ENCODE assay signal across 7 cellular contexts in genomic region chr16:66466636-66467035, GRCh38. TPM values are rescaled to one million over a fixed set of nuclear protein-coding genes. Genes with fewer than 3 reads are reported as not detected.
"Had no signal": no experiment of that assay in that cellular context is flagged by ENCODE, and none has a peak within 500 bp of the region (broad histone marks: within the 10 kb centered on the region; RNA-seq: fewer than 3 reads in every experiment).

No MANE protein-coding gene starts in this region.

RNA-seq across cellular contexts. Expression of gene BEAN1, which starts 39.5 kb away (rescaled TPM):
- total RNA-seq: naive thymus-derived CD4-positive, alpha-beta T cell; naive thymus-derived CD8-positive, alpha-beta T cell; natural killer cell; natural killer cell treated with Interleukin-12 subunit alpha and Interleukin-12 subunit beta and Interleukin-15 and Interleukin-18, amount 100 ng/mL, for 72 hours; progenitor cell of endocrine pancreas; psoas muscle; skeletal muscle tissue had no signal
- polyA plus RNA-seq: naive thymus-derived CD4-positive, alpha-beta T cell; naive thymus-derived CD8-positive, alpha-beta T cell had no signal
